9 cellular contexts compared by ENCODE assay signal in genomic region chr6:125798734-125799510, GRCh38. TPM values are rescaled to one million over a fixed set of nuclear protein-coding genes. Genes with fewer than 3 reads are reported as not detected.
DNase-seq lines count a peak whose midpoint lies in the region; ATAC-seq, FAIRE-seq and TF ChIP-seq lines count a peak whose summit lies in the region.
"Had no signal": no experiment of that assay in that cellular context is flagged by ENCODE, and none has a peak within 500 bp of the region (broad histone marks: within the 10 kb centered on the region; RNA-seq: fewer than 3 reads in every experiment).

No MANE protein-coding gene starts in this region.

- DNase-seq in NOMO-1 treated with DMSO at 0.1 percent for 48 hours (lab: John Stamatoyannopoulos, UW; ENCODE audit: unreplicated experiment), result peak; percentile 90
- DNase-seq in pancreas, result no peak
- DNase-seq in DMS53 (lab: John Stamatoyannopoulos, UW), result no peak
- no peak for DNase-seq in NCI-H510A (lab: John Stamatoyannopoulos, UW)
- no peak for DNase-seq in COLO668 (lab: John Stamatoyannopoulos, UW; ENCODE audit: unreplicated experiment)
- no peak for DNase-seq in vagina (ENCODE audit: extremely low spot score in 2 of 2)
- DNase-seq: activated CD4-positive, alpha-beta T cell treated with anti-CD3 and anti-CD28 coated beads, Interleukin-2, amount 50 U/mL, for 1 hour had no signal

- no peak overlapping the region for H3K27ac ChIP-seq in pancreas
- H3K27ac ChIP-seq in vagina, result no peak overlapping the region

- intact Hi-C loops in pancreas (cut with DNase I) (no loop called here), vagina (cut with DNase I) (no loop called here)

- no peak overlapping the region for H3K4me3 ChIP-seq in pancreas
- H3K4me3 ChIP-seq in vagina, result no peak overlapping the region

- peaks cover 0 to 15% (median 12%) of the 10 kb centered on the region in 3 donors for H3K4me1 ChIP-seq in pancreas
- H3K4me1 ChIP-seq in vagina, result peaks cover 31% of the 10 kb centered on the region

- peak; percentile 45 for FAIRE-seq in pancreas (lab: Jason Lieb, UNC)

- H3K9me3 ChIP-seq in pancreas (no peaks in the 10 kb centered on the region), vagina (no peaks in the 10 kb centered on the region)

- 88 to 90% methylated on average over 6 of the region's 6 CpGs for WGBS in pancreas, 2 donors

- no peaks in the 10 kb centered on the region for H3K27me3 ChIP-seq in pancreas
- H3K27me3 ChIP-seq in vagina, result no peaks in the 10 kb centered on the region

- H3K36me3 ChIP-seq in pancreas (no peaks in the 10 kb centered on the region), vagina (no peaks in the 10 kb centered on the region)

- TF ChIP-seq CTCF in pancreas (IDR thresholded peaks at IDR 0.05), result no peak
- TF ChIP-seq CTCF in vagina (IDR thresholded peaks at IDR 0.05), result no peak

- no peak for TF ChIP-seq POLR2A in vagina (IDR thresholded peaks at IDR 0.05)

- ATAC-seq in GM18873 (IDR thresholded peaks at IDR 0.05; ENCODE audit: low FRiP score, unreplicated experiment) (peak; percentile 92), HG02852 (IDR thresholded peaks at IDR 0.05; ENCODE audit: unreplicated experiment) (peak; percentile 88), pancreas (peak in 2 of 4 donors; percentile 38 to 47)

RNA-seq across cellular contexts. Expression of gene NCOA7, which starts 8.2 kb away (rescaled TPM):
- 10 to 100 TPM; 12.0 to 66.7 (median 15.5) TPM for total RNA-seq in pancreas
- polyA plus RNA-seq in pancreas, result 10 to 100 TPM in 1 of 2 donors, 1 to 10 TPM in 1; 7.4 to 10.4 TPM
- 48.6 TPM for total RNA-seq in vagina

RNA-seq across cellular contexts. Expression of gene HEY2, which starts 49.5 kb away (rescaled TPM):
- total RNA-seq in pancreas (1 to 10 TPM; 1.7 to 2.9 (median 2.0) TPM), vagina (0.98 TPM)
- 1 to 10 TPM; 1.3 to 1.6 TPM for polyA plus RNA-seq in pancreas
